ENCODE assay signal across 14 cellular contexts in the genomic region with DNA sequence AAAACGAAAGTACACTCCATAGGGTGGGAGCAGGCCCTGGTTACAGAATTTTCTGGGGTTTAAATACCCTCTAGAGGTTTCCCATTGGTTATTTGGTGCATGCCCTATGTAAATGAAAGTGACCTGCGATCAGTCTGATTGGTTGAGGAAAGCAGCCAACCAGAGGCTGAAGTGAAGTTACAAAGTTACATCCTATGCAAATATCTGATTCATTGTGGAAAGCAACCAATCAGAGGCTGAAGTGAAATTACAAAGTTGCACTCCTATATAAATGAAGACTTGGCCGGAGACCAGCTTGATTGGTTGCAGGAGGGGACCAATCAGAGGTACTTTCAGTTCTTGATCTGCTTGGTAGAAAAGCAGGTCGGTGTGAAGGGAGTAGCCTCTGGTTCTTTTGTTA. TPM values are rescaled to one million over a fixed set of nuclear protein-coding genes. Genes with fewer than 3 reads are reported as not detected.
DNase-seq lines count a peak whose midpoint lies in the region; ATAC-seq and TF ChIP-seq lines count a peak whose summit lies in the region.
"Had no signal": no experiment of that assay in that cellular context is flagged by ENCODE, and none has a peak within 500 bp of the region (broad histone marks: within the 10 kb centered on the region; RNA-seq: fewer than 3 reads in every experiment).

No MANE protein-coding gene starts in this region.

- peaks cover 100% of the 10 kb centered on the region for H4K20me1 ChIP-seq in SK-N-SH (ENCODE audit: insufficient read depth)

- no peaks in the 10 kb centered on the region for H3K27me3 ChIP-seq in SK-N-SH (ENCODE audit: insufficient read depth)
- no peaks in the 10 kb centered on the region for H3K27me3 ChIP-seq in endodermal cell (ENCODE audit: control insufficient read depth, insufficient read depth, low read length, poor library complexity, severe bottlenecking)
- H3K27me3 ChIP-seq: suprapubic skin had no signal

- ATAC-seq in SK-N-SH treated with all-trans-retinoic acid at 6 μM for 48 hours = peak; percentile 37

- H3F3A ChIP-seq in SK-N-SH (replicated peaks; ENCODE audit: insufficient read depth) = no peaks in the 10 kb centered on the region

- DNase-seq in SK-N-SH (no peak), NCI-H1048 (lab: John Stamatoyannopoulos, UW) (peak; percentile 49), endodermal cell (no peak), nephron progenitor cell (no peak), NCI-H524 (lab: John Stamatoyannopoulos, UW) (no peak), cerebellum (ENCODE audit: low spot score) (no peak)
- DNase-seq in stimulated activated CD4-positive, alpha-beta T cell treated with anti-CD3 and anti-CD28 coated beads, Interleukin-4, amount 100 ng/mL, for 24 hours = no peak
- DNase-seq: stimulated activated CD4-positive, alpha-beta T cell treated with anti-CD3 and anti-CD28 coated beads, Interleukin-2, amount 100 ng/mL, for 48 hours had no signal

- no peak overlapping the region for H3K9ac ChIP-seq in SK-N-SH
- no peak overlapping the region for H3K9ac ChIP-seq in endodermal cell (ENCODE audit: extremely low read depth, low read length, poor library complexity, severe bottlenecking)

- H3K9me3 ChIP-seq in SK-N-SH (no peaks in the 10 kb centered on the region), endodermal cell (ENCODE audit: control insufficient read depth, low read length) (no peaks in the 10 kb centered on the region)
- H3K9me3 ChIP-seq: A549, suprapubic skin had no signal

- H3K27ac Mint-ChIP-seq in endodermal cell = peak overlapping the region; percentile 76
- peak overlapping the region; percentile 90 for H3K27ac Mint-ChIP-seq in nephron progenitor cell

- no peak overlapping the region for H3K4me3 ChIP-seq in SK-N-SH (ENCODE audit: low read depth in 2 of 2, low read length in 1 of 2)
- peak overlapping the region; percentile 62 for H3K4me3 ChIP-seq in endodermal cell (ENCODE audit: low read length)
- H3K4me3 ChIP-seq: A549, coronary artery, suprapubic skin had no signal

- peaks cover 47% of the 10 kb centered on the region for H3K36me3 Mint-ChIP-seq in endodermal cell (ENCODE audit: low read depth)
- peaks cover 37% of the 10 kb centered on the region for H3K36me3 Mint-ChIP-seq in nephron progenitor cell (ENCODE audit: low read depth)

- TF ChIP-seq RAD21 in SK-N-SH (IDR thresholded peaks at IDR 0.05; ENCODE audit: low read length) = no peak

- no peak overlapping the region for H3K4me2 ChIP-seq in SK-N-SH
- H3K4me2 ChIP-seq: A549 had no signal

- WGBS in SK-N-SH (ENCODE audit: low lambda C conversion rate) = 91% methylated on average over 4 of the region's 4 CpGs
- WGBS in endodermal cell (ENCODE audit: insufficient coverage in 1 of 2, insufficient read length in 1 of 2), 2 experiments = 84 to 89% methylated on average over 3 to 4 of the region's 4 CpGs

- peaks cover 100% of the 10 kb centered on the region for H3K79me2 ChIP-seq in SK-N-SH (ENCODE audit: insufficient read depth)

- H3K4me1 Mint-ChIP-seq in endodermal cell (peaks cover 25% of the 10 kb centered on the region), nephron progenitor cell (peaks cover 51% of the 10 kb centered on the region)

- no peak for TF ChIP-seq EP300 in SK-N-SH (IDR thresholded peaks at IDR 0.05; ENCODE audit: borderline replicate concordance in 1 of 2, low read depth in 1 of 2, low read length in 1 of 2)

- no peak overlapping the region for H3K27ac ChIP-seq in SK-N-SH (ENCODE audit: low read depth in 2 of 2, low read length in 1 of 2)
- H3K27ac ChIP-seq in endodermal cell (ENCODE audit: low read depth, low read length) = no peak overlapping the region
- H3K27ac ChIP-seq: A549, coronary artery, suprapubic skin had no signal

- TF ChIP-seq CTCF in SK-N-SH (IDR thresholded peaks at IDR 0.05) = no peak
- TF ChIP-seq CTCF in endodermal cell (conservative IDR thresholded peaks at IDR 0.05) = no peak
- no peak for TF ChIP-seq CTCF in nephron progenitor cell (IDR thresholded peaks at IDR 0.05)

- H3K9me3 Mint-ChIP-seq in endodermal cell = no peaks in the 10 kb centered on the region
- peaks cover 5% of the 10 kb centered on the region for H3K9me3 Mint-ChIP-seq in nephron progenitor cell
- H3K9me3 Mint-ChIP-seq: natural killer cell treated with Interleukin-12 subunit alpha and Interleukin-12 subunit beta and Interleukin-15 and Interleukin-18, amount 100 ng/mL, for 72 hours; T-helper 2 cell treated with Interferon-gamma antibody and Interleukin-4, amounts not matched to agents 5 μg/mL and 100 μg/mL, for 36 hours had no signal

- peak overlapping the region; percentile 14 for H3K4me3 Mint-ChIP-seq in endodermal cell
- peak overlapping the region; percentile 62 for H3K4me3 Mint-ChIP-seq in nephron progenitor cell
- H3K4me3 Mint-ChIP-seq: natural killer cell treated with Interleukin-12 subunit alpha and Interleukin-12 subunit beta and Interleukin-15 and Interleukin-18, amount 100 ng/mL, for 72 hours; T-helper 2 cell treated with Interferon-gamma antibody and Interleukin-4, amounts not matched to agents 5 μg/mL and 100 μg/mL, for 36 hours had no signal

- H3K4me1 ChIP-seq in SK-N-SH (ENCODE audit: control insufficient read depth in 1 of 2, insufficient read depth in 2 of 2, low read depth in 1 of 2, low read length in 1 of 2) (peaks cover 0 to 4% of the 10 kb centered on the region in 2 experiments; a peak in 2 of 4 replicates), endodermal cell (ENCODE audit: control insufficient read depth, insufficient read depth, low read length) (no peaks in the 10 kb centered on the region)
- H3K4me1 ChIP-seq: A549 had no signal

- CTCF ChIA-PET in SK-N-SH (lab: Yijun Ruan, JAX) = no interaction called here

- H2AFZ ChIP-seq in SK-N-SH (ENCODE audit: low read depth) = no peak overlapping the region

- H3K27me3 Mint-ChIP-seq in endodermal cell (ENCODE audit: insufficient read depth) = no peaks in the 10 kb centered on the region
- no peaks in the 10 kb centered on the region for H3K27me3 Mint-ChIP-seq in nephron progenitor cell (ENCODE audit: low read depth, poor library complexity)
- H3K27me3 Mint-ChIP-seq: natural killer cell treated with Interleukin-12 subunit alpha and Interleukin-12 subunit beta and Interleukin-15 and Interleukin-18, amount 100 ng/mL, for 72 hours had no signal

- H3K36me3 ChIP-seq in SK-N-SH (replicated peaks in 1 of 2; ENCODE audit: control insufficient read depth in 1 of 2, insufficient read depth in 2 of 2, low read length in 1 of 2) (peaks cover 10 to 11% of the 10 kb centered on the region in 2 experiments), endodermal cell (ENCODE audit: control insufficient read depth, insufficient read depth, low read length) (peaks cover 38% of the 10 kb centered on the region)

- H3K9me2 ChIP-seq in SK-N-SH = no peaks in the 10 kb centered on the region

- POLR2A ChIA-PET in SK-N-SH (lab: Yijun Ruan, JAX) = no interaction called here

TF ChIP-seq in SK-N-SH treated with all-trans-retinoic acid at 6 μM for 48 hours, 23 proteins besides CTCF, POLR2A, EP300 and RAD21:
- TF ChIP-seq SNAI2 (CRISPR knock-in tag; IDR thresholded peaks at IDR 0.05) (no peak), ZNF565 (CRISPR knock-in tag; conservative IDR thresholded peaks at IDR 0.05; ENCODE audit: low read depth) (no peak), TOX (CRISPR knock-in tag; IDR thresholded peaks at IDR 0.05; ENCODE audit: borderline replicate concordance) (no peak)

TF ChIP-seq in SK-N-SH, 30 proteins besides CTCF, POLR2A, EP300 and RAD21 (continues in another document):
- TF ChIP-seq TEAD4 (IDR thresholded peaks at IDR 0.05; ENCODE audit: borderline replicate concordance, insufficient read depth) = no peak
- TF ChIP-seq, protein P1, sequence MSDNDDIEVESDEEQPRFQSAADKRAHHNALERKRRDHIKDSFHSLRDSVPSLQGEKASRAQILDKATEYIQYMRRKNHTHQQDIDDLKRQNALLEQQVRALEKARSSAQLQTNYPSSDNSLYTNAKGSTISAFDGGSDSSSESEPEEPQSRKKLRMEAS (IDR thresholded peaks at IDR 0.05; ENCODE audit: low read depth) = no peak
- TF ChIP-seq YY1 (IDR thresholded peaks at IDR 0.05; ENCODE audit: low read depth) = no peak
- TF ChIP-seq CHD2 (IDR thresholded peaks at IDR 0.05; ENCODE audit: low read length, partially characterized antibody) = no peak
- TF ChIP-seq POLR2AphosphoS5 (IDR thresholded peaks at IDR 0.05; ENCODE audit: low read depth, low read length) = no peak
- no peak for TF ChIP-seq ELF1 (IDR thresholded peaks at IDR 0.05)
- no peak for TF ChIP-seq NFIC (IDR thresholded peaks at IDR 0.05; ENCODE audit: borderline replicate concordance)
- no peak for TF ChIP-seq JUND (IDR thresholded peaks at IDR 0.05)
- no peak for TF ChIP-seq RFX5 (IDR thresholded peaks at IDR 0.05; ENCODE audit: low read length)
- TF ChIP-seq RCOR1 (IDR thresholded peaks at IDR 0.05; ENCODE audit: low read length) = no peak

RNA-seq across cellular contexts. Expression of a gene that starts 24.4 kb away (rescaled TPM):
- 17.2 and 21.5 TPM in 2 replicates for polyA plus RNA-seq in SK-N-SH (2012; rRNA removed)
- 17.2 and 23.6 TPM in 2 replicates for polyA plus RNA-seq in SK-N-SH (2012; cell fraction: cytosol; rRNA removed)
- polyA plus RNA-seq in SK-N-SH (2012; cell fraction: nucleus; rRNA removed) = 33.4 and 41.1 TPM in 2 replicates
- total RNA-seq in endodermal cell (10 to 100 TPM; 54.5 to 61.8 TPM), cerebellum (12.5 TPM)
- 47.2 TPM for polyA plus RNA-seq in endodermal cell (2013, experiment 1 of 2)
- 44.7 TPM for polyA plus RNA-seq in endodermal cell (2013, experiment 2 of 2)

RNA-seq across cellular contexts. Expression of a gene that starts 24.6 kb away (rescaled TPM):
- 1.1 and 1.3 TPM in 2 replicates for polyA plus RNA-seq in SK-N-SH (2012; rRNA removed)
- polyA plus RNA-seq in SK-N-SH (2012; cell fraction: cytosol; rRNA removed) = 1.3 and 1.6 TPM in 2 replicates
- polyA plus RNA-seq in SK-N-SH (2012; cell fraction: nucleus; rRNA removed) = 0.83 and 1.8 TPM in 2 replicates
- total RNA-seq in endodermal cell (1 to 10 TPM; 2.0 to 3.1 TPM), cerebellum (3.6 TPM)
- polyA plus RNA-seq in endodermal cell (2013, experiment 1 of 2) = 2.4 TPM
- polyA plus RNA-seq in endodermal cell (2013, experiment 2 of 2) = 2.2 TPM

RNA-seq across cellular contexts. Expression of a gene that starts 27.4 kb away (rescaled TPM):
- not detected in 2 replicates for polyA plus RNA-seq in SK-N-SH (2012; rRNA removed)
- not detected in 2 replicates for polyA plus RNA-seq in SK-N-SH (2012; cell fraction: cytosol; rRNA removed)
- not detected in 2 replicates for polyA plus RNA-seq in SK-N-SH (2012; cell fraction: nucleus; rRNA removed)
- not detected for total RNA-seq in endodermal cell
- not detected for polyA plus RNA-seq in endodermal cell (2013, experiment 1 of 2)
- not detected for polyA plus RNA-seq in endodermal cell (2013, experiment 2 of 2)
- total RNA-seq in cerebellum = not detected
- total RNA-seq: natural killer cell treated with Interleukin-12 subunit alpha and Interleukin-12 subunit beta and Interleukin-15 and Interleukin-18, amount 100 ng/mL, for 72 hours; suprapubic skin had no signal
- polyA plus RNA-seq: A549 had no signal

RNA-seq across cellular contexts. Expression of a gene that starts 32.9 kb away (rescaled TPM):
- polyA plus RNA-seq in SK-N-SH (2012; rRNA removed) = 18.0 and 19.5 TPM in 2 replicates
- polyA plus RNA-seq in SK-N-SH (2012; cell fraction: cytosol; rRNA removed) = 24.9 and 42.8 TPM in 2 replicates
- 11.8 and 20.5 TPM in 2 replicates for polyA plus RNA-seq in SK-N-SH (2012; cell fraction: nucleus; rRNA removed)
- total RNA-seq in endodermal cell = 10 to 100 TPM; 27.4 to 36.8 TPM
- 34.2 TPM for polyA plus RNA-seq in endodermal cell (2013, experiment 1 of 2)
- 22.5 TPM for polyA plus RNA-seq in endodermal cell (2013, experiment 2 of 2)
- total RNA-seq in cerebellum = 24.6 TPM
